8 cellular contexts compared by ENCODE assay signal in genomic region chr12:101857043-101857558, GRCh38. TPM values are rescaled to one million over a fixed set of nuclear protein-coding genes. Genes with fewer than 3 reads are reported as not detected.
A peak's percentile ranks its signal among the peaks of the same experiment; 100 is the strongest.
DNase-seq lines count a peak whose midpoint lies in the region; ATAC-seq and TF ChIP-seq lines count a peak whose summit lies in the region.

No MANE protein-coding gene starts in this region.

- peak; percentile 41 for ATAC-seq in GM21528 (IDR thresholded peaks at IDR 0.05; ENCODE audit: low FRiP score, unreplicated experiment)

- no peaks in the 10 kb centered on the region for H3F3A ChIP-seq in neural progenitor cell (ENCODE audit: low read depth)

- no peaks in the 10 kb centered on the region for H3K79me2 ChIP-seq in neural progenitor cell (ENCODE audit: low read depth)

- H3K27ac Mint-ChIP-seq in neural progenitor cell: no peak overlapping the region

- DNase-seq in AG08396 (ENCODE audit: low spot score) (peak; percentile 54), HT1080 (ENCODE audit: low read depth) (peak; percentile 81), fibroblast of peridontal ligament (ENCODE audit: extremely low read depth) (peak; percentile 96), NCI-H187 treated with DMSO at 0.1 percent for 48 hours (lab: John Stamatoyannopoulos, UW) (no peak), neural progenitor cell (ENCODE audit: low spot score) (no peak), NCI-H524 (lab: John Stamatoyannopoulos, UW) (no peak), GDM1 (lab: John Stamatoyannopoulos, UW) (no peak)

- H3K9me3 Mint-ChIP-seq in neural progenitor cell: no peaks in the 10 kb centered on the region

- no peaks in the 10 kb centered on the region for H3K27me3 ChIP-seq in neural progenitor cell

- H3K9ac ChIP-seq in neural progenitor cell: no peak overlapping the region

- no peak overlapping the region for H3K4me3 Mint-ChIP-seq in neural progenitor cell

- H3K27ac ChIP-seq in neural progenitor cell: no peak overlapping the region

- TF ChIP-seq CTCF in neural progenitor cell (IDR thresholded peaks at IDR 0.05): no peak

- no peaks in the 10 kb centered on the region for H3K36me3 Mint-ChIP-seq in neural progenitor cell

- H3K36me3 ChIP-seq in neural progenitor cell: no peaks in the 10 kb centered on the region

- H3K9me3 ChIP-seq in neural progenitor cell (ENCODE audit: low read depth): no peaks in the 10 kb centered on the region

- no peak overlapping the region for H2AFZ ChIP-seq in neural progenitor cell (replicated peaks)

- H3K4me1 ChIP-seq in neural progenitor cell: no peaks in the 10 kb centered on the region

- H3K4me3 ChIP-seq in neural progenitor cell: no peak overlapping the region

- H4K20me1 ChIP-seq in neural progenitor cell (ENCODE audit: low read depth): no peaks in the 10 kb centered on the region

- H3K27me3 Mint-ChIP-seq in neural progenitor cell (ENCODE audit: insufficient read depth, low read depth): peaks cover 4% of the 10 kb centered on the region

- no peak overlapping the region for H3K4me2 ChIP-seq in neural progenitor cell

- no peaks in the 10 kb centered on the region for H3K4me1 Mint-ChIP-seq in neural progenitor cell

RNA-seq across cellular contexts. Expression of gene DRAM1, which starts 20.3 kb away (rescaled TPM):
- total RNA-seq in HT1080 (2014; rRNA removed; shearing (Covaris generic)): 11.0 and 20.8 TPM in 2 replicates
- polyA plus RNA-seq in HT1080 (2015; cell fraction: cytosol; rRNA removed): 25.4 and 38.7 TPM in 2 replicates
- polyA plus RNA-seq in HT1080 (2015; cell fraction: nucleus; rRNA removed): 11.2 and 14.2 TPM in 2 replicates
- 1.2 and 1.3 TPM in 2 replicates for total RNA-seq in neural progenitor cell (ENCODE audit: low replicate concordance)

RNA-seq across cellular contexts. Expression of gene GNPTAB, which starts 26.3 kb away (rescaled TPM):
- 12.9 and 16.5 TPM in 2 replicates for total RNA-seq in HT1080 (2014; rRNA removed; shearing (Covaris generic))
- polyA plus RNA-seq in HT1080 (2015; cell fraction: cytosol; rRNA removed): 25.8 and 29.7 TPM in 2 replicates
- polyA plus RNA-seq in HT1080 (2015; cell fraction: nucleus; rRNA removed): 22.4 and 23.4 TPM in 2 replicates
- 18.6 and 24.0 TPM in 2 replicates for total RNA-seq in neural progenitor cell (ENCODE audit: low replicate concordance)

Comparison
In these comparisons a context has a peak if more than half of its experiments do, and no peak if none do; other contexts are left out.
1. DNase-seq: peak in AG08396 (single experiment), HT1080 (single experiment) and fibroblast of peridontal ligament (single experiment); none in NCI-H187 treated with DMSO at 0.1 percent for 48 hours (single experiment), neural progenitor cell (single experiment), NCI-H524 (0 of 2) and GDM1 (single experiment).